ENCODE assay signal across 23 cellular contexts in the genomic region with DNA sequence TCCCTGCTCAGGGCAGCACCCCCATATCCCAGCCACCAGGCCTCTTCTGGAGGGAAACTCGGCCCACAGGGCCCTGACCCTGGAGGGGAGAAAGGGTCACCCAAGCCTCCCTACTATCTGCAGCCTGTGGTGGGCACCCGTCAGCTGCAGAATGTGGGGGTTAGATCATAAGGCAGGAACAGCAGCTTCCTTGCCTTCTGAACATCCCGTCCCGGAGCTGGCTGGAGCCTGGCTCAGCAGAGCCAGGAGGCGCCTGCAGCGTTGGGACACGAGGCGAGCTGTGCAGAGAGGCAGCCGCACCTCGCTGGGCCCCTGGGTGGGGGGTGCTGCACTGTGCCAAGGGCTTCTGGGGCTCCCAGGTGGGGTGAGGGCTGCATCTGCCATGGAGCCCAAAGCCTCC.
DNase-seq lines count a peak whose midpoint lies in the region; ATAC-seq, FAIRE-seq and TF ChIP-seq lines count a peak whose summit lies in the region.
"Had no signal": no experiment of that assay in that cellular context is flagged by ENCODE, and none has a peak within 500 bp of the region (broad histone marks: within the 10 kb centered on the region; RNA-seq: fewer than 3 reads in every experiment).

No MANE protein-coding gene starts in this region.

- 0 out of 3 replicates have a peak, but pooled peaks cover 3% of the 10 kb centered on the region for H3K36me3 Mint-ChIP-seq in GM23338 (ENCODE audit: low read depth)
- H3K36me3 Mint-ChIP-seq: CD4-positive, alpha-beta memory T cell had no signal

- H3K27me3 ChIP-seq in GM23338 (ENCODE audit: insufficient read depth) (no peaks in the 10 kb centered on the region), hepatocyte (no peaks in the 10 kb centered on the region), sigmoid colon (no peaks in the 10 kb centered on the region)

- 59% methylated on average over 10 of the region's 10 CpGs for WGBS in hepatocyte (ENCODE audit: low lambda C conversion rate, missing lambda C conversion rate)
- WGBS in sigmoid colon, 2 donors: 39 to 52% methylated on average over 10 of the region's 10 CpGs

- ATAC-seq in GM23338 (peak; percentile 17; the same call in 2 of the 3 replicates), HG03097 (IDR thresholded peaks at IDR 0.05; ENCODE audit: low FRiP score, unreplicated experiment) (no peak), HG03520 (IDR thresholded peaks at IDR 0.05; ENCODE audit: unreplicated experiment) (no peak)

- TF ChIP-seq CTCF in GM23338 (conservative IDR thresholded peaks at IDR 0.05; ENCODE audit: low read depth in 2 of 2) (no peak), hepatocyte (IDR thresholded peaks at IDR 0.05; ENCODE audit: poor library complexity) (no peak), sigmoid colon (IDR thresholded peaks at IDR 0.05) (no peak)

- H3K27ac ChIP-seq in GM23338 (ENCODE audit: low read depth) (no peak overlapping the region), hepatocyte (peak overlapping the region; percentile 72), sigmoid colon (peak overlapping the region in 3 of 4 donors; percentile 83 to 87 (median 85))
- H3K27ac ChIP-seq: BLaER1, HL-60 had no signal

- H4K20me1 ChIP-seq in GM23338 (replicated peaks; ENCODE audit: insufficient read depth) (no peaks in the 10 kb centered on the region), hepatocyte (ENCODE audit: insufficient read depth, poor library complexity, severe bottlenecking) (no peaks in the 10 kb centered on the region)
- H4K20me1 ChIP-seq: BLaER1 had no signal

- H3K4me3 Mint-ChIP-seq in GM23338: no peak overlapping the region
- H3K4me3 Mint-ChIP-seq: CD4-positive, alpha-beta memory T cell; HFFc6 had no signal

- no peak for TF ChIP-seq POLR2A in sigmoid colon (IDR thresholded peaks at IDR 0.05)

- no peaks in the 10 kb centered on the region for H3F3A ChIP-seq in GM23338 (replicated peaks; ENCODE audit: low read depth)

- peaks cover 7% of the 10 kb centered on the region; the same call in 2 of the 3 replicates for H3K9me3 Mint-ChIP-seq in GM23338
- H3K9me3 Mint-ChIP-seq: CD4-positive, alpha-beta memory T cell had no signal

- no peaks in the 10 kb centered on the region for H3K4me1 Mint-ChIP-seq in GM23338
- H3K4me1 Mint-ChIP-seq: CD4-positive, alpha-beta memory T cell had no signal

- H3K4me3 ChIP-seq in GM23338 (no peak overlapping the region), hepatocyte (no peak overlapping the region), sigmoid colon (peak overlapping the region in 1 of 4 donors; percentile 9)
- H3K4me3 ChIP-seq: BLaER1 had no signal

- no peak for FAIRE-seq in GM19239 (lab: Jason Lieb, UNC)
- FAIRE-seq: GM12892, GM18507, H1, RCC 7860 had no signal

- H2AFZ ChIP-seq in GM23338 (no peak overlapping the region; the same call in 1 of the 2 replicates), hepatocyte (no peak overlapping the region)

- DNase-seq in GM23338 (ENCODE audit: low spot score) (no peak), amniotic epithelial cell (ENCODE audit: low read depth) (peak; percentile 22), hepatocyte (ENCODE audit: low spot score) (no peak), sigmoid colon (peak; percentile 84), GM19239 (ENCODE audit: insufficient read length, low spot score) (no peak)
- no peak for DNase-seq in stimulated activated CD4-positive, alpha-beta T cell treated with anti-CD3 and anti-CD28 coated beads, Interleukin-15, amount 100 ng/mL, for 24 hours
- DNase-seq: CD4-positive, alpha-beta memory T cell; HFFc6; IMR-90; Karpas-422; NCI-H1048; NCI-H510A; NCI-H748 treated with DMSO at 0.1 percent for 48 hours; SHP77; SK-N-SH had no signal

- H3K9me2 ChIP-seq in GM23338 (ENCODE audit: insufficient read depth) (no peaks in the 10 kb centered on the region), hepatocyte (replicated peaks; ENCODE audit: insufficient read depth) (no peaks in the 10 kb centered on the region)
- H3K9me2 ChIP-seq: SK-N-SH had no signal

- H3K9me3 ChIP-seq in hepatocyte (ENCODE audit: low read depth) (no peaks in the 10 kb centered on the region), sigmoid colon (no peaks in the 10 kb centered on the region)
- H3K9me3 ChIP-seq: SK-N-SH had no signal

- H3K4me2 ChIP-seq in GM23338 (no peak overlapping the region), hepatocyte (peak overlapping the region; percentile 33)
- H3K4me2 ChIP-seq: BLaER1, SK-N-SH had no signal

- H3K4me1 ChIP-seq in GM23338 (ENCODE audit: insufficient read depth) (no peaks in the 10 kb centered on the region), hepatocyte (ENCODE audit: insufficient read depth) (peaks cover 37% of the 10 kb centered on the region), sigmoid colon (peaks cover 0 to 85% (median 60%) of the 10 kb centered on the region in 4 donors)

- TF ChIP-seq EP300 in sigmoid colon (IDR thresholded peaks at IDR 0.05): peak in 1 of 4 donors; percentile 40

- intact Hi-C loops in sigmoid colon (cut with DNase I): loop anchor here (2.0 kb wide), 1 partner anchor 15 kb away; no protein-coding TSS in a partner anchor

- no peaks in the 10 kb centered on the region for H3K36me3 ChIP-seq in GM23338 (ENCODE audit: insufficient read depth)
- no peaks in the 10 kb centered on the region for H3K36me3 ChIP-seq in hepatocyte (replicated peaks; ENCODE audit: insufficient read depth, low read depth)
- H3K36me3 ChIP-seq in sigmoid colon: no peaks in the 10 kb centered on the region
- H3K36me3 ChIP-seq: BLaER1 had no signal

- no peak overlapping the region for H3K27ac Mint-ChIP-seq in GM23338
- H3K27ac Mint-ChIP-seq: CD4-positive, alpha-beta memory T cell; HFFc6 had no signal

- H3K79me2 ChIP-seq in GM23338 (replicated peaks; ENCODE audit: insufficient read depth) (no peaks in the 10 kb centered on the region), hepatocyte (no peaks in the 10 kb centered on the region)

- H3K27me3 Mint-ChIP-seq in GM23338 (ENCODE audit: insufficient read depth, low read depth, poor library complexity): peaks cover 5% of the 10 kb centered on the region

TF ChIP-seq in GM23338, 12 proteins besides CTCF, POLR2A, EP300 and RAD21 (continues in another document):
- TF ChIP-seq JUNB (IDR thresholded peaks at IDR 0.05; ENCODE audit: unreplicated experiment): no peak
- TF ChIP-seq, protein P1, sequence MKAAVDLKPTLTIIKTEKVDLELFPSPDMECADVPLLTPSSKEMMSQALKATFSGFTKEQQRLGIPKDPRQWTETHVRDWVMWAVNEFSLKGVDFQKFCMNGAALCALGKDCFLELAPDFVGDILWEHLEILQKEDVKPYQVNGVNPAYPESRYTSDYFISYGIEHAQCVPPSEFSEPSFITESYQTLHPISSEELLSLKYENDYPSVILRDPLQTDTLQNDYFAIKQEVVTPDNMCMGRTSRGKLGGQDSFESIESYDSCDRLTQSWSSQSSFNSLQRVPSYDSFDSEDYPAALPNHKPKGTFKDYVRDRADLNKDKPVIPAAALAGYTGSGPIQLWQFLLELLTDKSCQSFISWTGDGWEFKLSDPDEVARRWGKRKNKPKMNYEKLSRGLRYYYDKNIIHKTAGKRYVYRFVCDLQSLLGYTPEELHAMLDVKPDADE (IDR thresholded peaks at IDR 0.05): no peak
- no peak for TF ChIP-seq NANOG (IDR thresholded peaks at IDR 0.05; ENCODE audit: borderline replicate concordance)

Comparison
In these comparisons a context has a peak if more than half of its experiments do, and no peak if none do; other contexts are left out.
1. DNase-seq: peak in amniotic epithelial cell (single experiment) and sigmoid colon (single experiment); none in GM23338 (single experiment), hepatocyte (single experiment), stimulated activated CD4-positive, alpha-beta T cell treated with anti-CD3 and anti-CD28 coated beads, Interleukin-15, amount 100 ng/mL, for 24 hours (single experiment) and GM19239 (single experiment).